ENCODE assay signal across 8 cellular contexts in the genomic region with DNA sequence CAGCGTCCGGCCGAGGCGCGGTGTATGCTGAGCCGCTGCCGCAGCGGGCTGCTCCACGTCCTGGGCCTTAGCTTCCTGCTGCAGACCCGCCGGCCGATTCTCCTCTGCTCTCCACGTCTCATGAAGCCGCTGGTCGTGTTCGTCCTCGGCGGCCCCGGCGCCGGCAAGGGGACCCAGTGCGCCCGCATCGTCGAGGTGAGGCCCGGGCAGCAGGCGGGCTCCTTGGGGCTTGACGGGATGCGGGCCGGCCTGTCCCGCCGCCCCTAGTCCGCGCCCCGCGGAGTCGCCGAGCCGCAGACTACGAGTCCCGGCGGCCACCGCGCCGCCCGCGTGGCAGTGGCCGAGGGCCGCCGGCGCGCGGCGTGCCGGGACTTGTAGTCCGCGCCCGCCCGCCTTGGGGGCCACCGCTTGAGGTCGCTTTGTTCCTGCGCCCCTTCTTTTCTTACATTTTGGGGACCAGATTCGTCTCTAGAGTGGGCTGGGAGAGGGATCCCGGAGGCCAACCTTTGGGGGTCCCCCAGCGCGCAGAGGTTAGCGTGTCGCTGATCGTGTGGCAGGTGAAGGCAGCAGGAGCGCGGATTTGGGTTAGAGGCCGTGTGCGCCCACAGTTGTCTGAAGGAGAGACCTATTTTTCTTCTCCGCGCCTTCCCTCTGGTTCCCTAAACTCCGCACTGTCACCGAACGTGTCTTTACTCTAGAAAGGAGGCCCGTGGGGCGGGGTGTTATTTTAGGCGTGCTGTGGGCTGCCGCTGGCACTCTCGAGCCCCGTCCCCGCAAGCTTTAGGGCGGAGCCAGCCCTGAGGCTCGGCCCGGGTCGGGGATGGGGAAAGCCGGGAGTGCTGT. TPM values are rescaled to one million over a fixed set of nuclear protein-coding genes. Genes with fewer than 3 reads are reported as not detected.
A peak's percentile ranks its signal among the peaks of the same experiment; 100 is the strongest.
DNase-seq lines count a peak whose midpoint lies in the region; ATAC-seq and TF ChIP-seq lines count a peak whose summit lies in the region.

No MANE protein-coding gene starts in this region.

- peak; percentile 74 to 85 (median 79) for DNase-seq in CD4-positive, alpha-beta memory T cell
- DNase-seq in GM19240 (ENCODE audit: insufficient read length, low spot score) (peak; percentile 81), NCI-H774 (lab: John Stamatoyannopoulos, UW) (peak; percentile 81), mesothelial cell of epicardium (ENCODE audit: low spot score in 2 of 2, unreplicated experiment in 2 of 2) (peak; percentile 68 to 81)
- DNase-seq in activated CD8-positive, alpha-beta memory T cell treated with anti-CD3 and anti-CD28 coated beads for 24 hours = peak; percentile 90
- DNase-seq in stimulated activated CD8-positive, alpha-beta memory T cell treated with anti-CD3 and anti-CD28 coated beads, Interleukin-15, amount 100 ng/mL, for 48 hours (ENCODE audit: low read depth in 2 of 2) = peak; percentile 63 to 68

- POLR2A ChIA-PET in CD4-positive, alpha-beta memory T cell (lab: Charles Lee; ENCODE audit: partially characterized antibody) = interaction anchor here (0.6 to 3.7 kb wide), 10 partner anchors 8 to 104 kb away, joined by 3 to 65 read pairs (median 4); partner anchors contain the start of genes FOXD2 and STIL

- H3K27me3 ChIP-seq in CD4-positive, alpha-beta memory T cell (ENCODE audit: insufficient read depth, low read length) = no peaks in the 10 kb centered on the region
- no peaks in the 10 kb centered on the region for H3K27me3 ChIP-seq in endocrine pancreas (ENCODE audit: control insufficient read depth, insufficient read depth, low read length)

- CTCF ChIA-PET in CD4-positive, alpha-beta memory T cell (lab: Charles Lee; ENCODE audit: partially characterized antibody) = interaction anchor here (0.7 to 2.5 kb wide), 9 partner anchors 11 to 115 kb away, joined by 3 to 13 read pairs (median 6); partner anchors contain the start of genes FOXD2 and STIL

- H3K4me1 ChIP-seq in CD4-positive, alpha-beta memory T cell (ENCODE audit: insufficient read depth, low read length) = peaks cover 40% of the 10 kb centered on the region
- H3K4me1 ChIP-seq in endocrine pancreas (ENCODE audit: control insufficient read depth, insufficient read depth, low read length) = peaks cover 4% of the 10 kb centered on the region

- no peaks in the 10 kb centered on the region for H3K9me3 Mint-ChIP-seq in CD4-positive, alpha-beta memory T cell
- H3K9me3 Mint-ChIP-seq in mesothelial cell of epicardium = no peaks in the 10 kb centered on the region

- H3K27ac ChIP-seq in CD4-positive, alpha-beta memory T cell (ENCODE audit: low read depth, low read length) = peak overlapping the region; percentile 88

- H3K9me3 ChIP-seq in CD4-positive, alpha-beta memory T cell (ENCODE audit: control insufficient read depth in 1 of 2, low read length in 2 of 2) = no peaks in the 10 kb centered on the region
- no peaks in the 10 kb centered on the region for H3K9me3 ChIP-seq in endocrine pancreas (ENCODE audit: control insufficient read depth, low read length)

- H3K27me3 Mint-ChIP-seq in CD4-positive, alpha-beta memory T cell = no peaks in the 10 kb centered on the region
- H3K27me3 Mint-ChIP-seq in mesothelial cell of epicardium (ENCODE audit: low read depth) = no peaks in the 10 kb centered on the region

- H3K9ac ChIP-seq in endocrine pancreas (ENCODE audit: control insufficient read depth, insufficient read depth, low read length) = peak overlapping the region; percentile 93

- intact Hi-C loops in CD4-positive, alpha-beta memory T cell (cut with micrococcal nuclease) = loop anchor here (1.0 to 10.0 kb wide), 4 partner anchors 20 to 619 kb away; partner anchors contain the start of genes EFCAB14 and STIL

- no peaks in the 10 kb centered on the region for H3K36me3 ChIP-seq in CD4-positive, alpha-beta memory T cell (ENCODE audit: insufficient read depth, low read length)
- no peaks in the 10 kb centered on the region for H3K36me3 ChIP-seq in endocrine pancreas (ENCODE audit: control insufficient read depth, insufficient read depth, low read length)

- ATAC-seq in HG03442 (IDR thresholded peaks at IDR 0.05; ENCODE audit: unreplicated experiment) = peak; percentile 82

- peak overlapping the region in 6 of 7 donors; percentile 90 to 96 (median 92) for H3K27ac Mint-ChIP-seq in CD4-positive, alpha-beta memory T cell
- H3K27ac Mint-ChIP-seq in mesothelial cell of epicardium = peak overlapping the region; percentile 96

- peak overlapping the region; percentile 86 to 99 for H3K4me3 ChIP-seq in CD4-positive, alpha-beta memory T cell (ENCODE audit: low read length in 2 of 2)
- H3K4me3 ChIP-seq in endocrine pancreas (ENCODE audit: control insufficient read depth, insufficient read depth, low read length) = peak overlapping the region; percentile 77

- peaks cover 10 to 28% (median 15%) of the 10 kb centered on the region in 4 donors for H3K4me1 Mint-ChIP-seq in CD4-positive, alpha-beta memory T cell
- H3K4me1 Mint-ChIP-seq in mesothelial cell of epicardium = peaks cover 14% of the 10 kb centered on the region

- H3K36me3 Mint-ChIP-seq in CD4-positive, alpha-beta memory T cell = peaks cover 0 to 6% of the 10 kb centered on the region in 2 donors
- no peaks in the 10 kb centered on the region for H3K36me3 Mint-ChIP-seq in mesothelial cell of epicardium

- TF ChIP-seq CTCF in mesothelial cell of epicardium (IDR thresholded peaks at IDR 0.05; ENCODE audit: unreplicated experiment) = no peak

- H3K4me3 Mint-ChIP-seq in CD4-positive, alpha-beta memory T cell = peak overlapping the region; percentile 91 to 94 (median 93)
- H3K4me3 Mint-ChIP-seq in mesothelial cell of epicardium = peak overlapping the region; percentile 96

RNA-seq across cellular contexts. Expression of gene CMPK1, which starts 0.6 kb away (rescaled TPM):
- 100 to 1,000 TPM; 152 to 153 TPM for total RNA-seq in CD4-positive, alpha-beta memory T cell
- 100 to 1,000 TPM; 180 to 216 TPM for polyA plus RNA-seq in CD4-positive, alpha-beta memory T cell
- total RNA-seq in mesothelial cell of epicardium = 36.9 to 41.2 TPM (median 39.2 TPM) in 3 replicates

RNA-seq across cellular contexts. Expression of gene STIL, which starts 20.2 kb away (rescaled TPM):
- 1 to 10 TPM; 1.6 to 2.6 TPM for total RNA-seq in CD4-positive, alpha-beta memory T cell
- under 1 TPM; 0.34 to 0.89 TPM for polyA plus RNA-seq in CD4-positive, alpha-beta memory T cell
- 10.2 to 12.4 TPM (median 12.3 TPM) in 3 replicates for total RNA-seq in mesothelial cell of epicardium

Comparison
In these comparisons a context has a peak if more than half of its experiments do, and no peak if none do; other contexts are left out.
1. Peak in every context shown above with its lines: DNase-seq, ATAC-seq, H3K4me3 ChIP-seq and H3K27ac ChIP-seq.